ENCODE assay signal across 23 cellular contexts in the genomic region with DNA sequence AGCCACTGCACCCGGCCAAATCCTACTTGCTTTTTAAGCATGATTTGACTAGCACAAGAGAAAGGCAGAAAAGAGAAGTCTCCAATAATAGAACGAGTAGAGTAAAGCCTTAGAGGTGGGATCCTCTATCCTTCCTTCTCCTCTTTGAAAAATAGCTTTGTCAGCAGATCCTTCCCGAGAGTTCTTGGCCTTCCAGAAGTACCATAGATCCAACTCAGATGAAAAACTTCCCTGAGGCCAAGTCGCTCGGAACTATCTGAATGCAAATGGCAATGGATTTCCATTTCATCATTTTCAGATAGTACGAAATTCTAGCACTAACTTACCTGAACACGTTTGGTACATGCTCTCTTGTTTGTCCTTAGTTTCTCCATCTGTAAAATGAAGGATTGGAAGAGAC. TPM values are rescaled to one million over a fixed set of nuclear protein-coding genes. Genes with fewer than 3 reads are reported as not detected.
DNase-seq lines count a peak whose midpoint lies in the region; ATAC-seq, FAIRE-seq and TF ChIP-seq lines count a peak whose summit lies in the region.
"Had no signal": no experiment of that assay in that cellular context is flagged by ENCODE, and none has a peak within 500 bp of the region (broad histone marks: within the 10 kb centered on the region; RNA-seq: fewer than 3 reads in every experiment).

No MANE protein-coding gene starts in this region.

- TF ChIP-seq EP300 in A549 (IDR thresholded peaks at IDR 0.05): no peak

- no peak overlapping the region for H2BK15ac ChIP-seq in IMR-90 (ENCODE audit: low read depth, low read length)

- TF ChIP-seq POLR2A in A549 (IDR thresholded peaks at IDR 0.05; ENCODE audit: low read length) (no peak), IMR-90 (IDR thresholded peaks at IDR 0.05; ENCODE audit: low read depth, low read length) (no peak)

- H3K9me1 ChIP-seq in IMR-90 (ENCODE audit: insufficient read depth, low read length): no peaks in the 10 kb centered on the region

- in situ Hi-C loops in IMR-90 (cut with MboI; ENCODE audit: low sequenced_read_pairs): no loop called here

- H3K4me3 ChIP-seq in A549 (no peak overlapping the region), IMR-90 (ENCODE audit: insufficient read depth, low read depth, low read length) (no peak overlapping the region), RWPE2 (ENCODE audit: severe bottlenecking) (no peak overlapping the region), trophoblast cell (ENCODE audit: low read depth, low read length) (no peak overlapping the region)
- H3K4me3 ChIP-seq: BLaER1 treated with 17β-estradiol and CSF1 and Interleukin-3, amounts not matched to agents 10 nM and 100 nM had no signal

- H3K27ac ChIP-seq in A549 (peak overlapping the region; percentile 76 to 89), IMR-90 (ENCODE audit: insufficient read depth, low read length) (no peak overlapping the region), RWPE2 (ENCODE audit: poor library complexity, severe bottlenecking) (peak overlapping the region; percentile 99), trophoblast cell (ENCODE audit: low read depth, low read length) (no peak overlapping the region)
- H3K27ac ChIP-seq: BLaER1 treated with 17β-estradiol and CSF1 and Interleukin-3, amounts not matched to agents 10 nM and 100 nM had no signal

- dilution Hi-C loops in IMR-90 (cut with HindIII; ENCODE audit: low sequenced_read_pairs, unreplicated experiment): no loop called here

- H2BK120ac ChIP-seq in IMR-90 (ENCODE audit: low read depth, low read length) (no peak overlapping the region), trophoblast cell (ENCODE audit: insufficient read depth, low read length, poor library complexity) (peak overlapping the region; percentile 46)

- no peak for FAIRE-seq in A549 (lab: Jason Lieb, UNC)
- FAIRE-seq: D721Med, GM12891, GM18507 had no signal

- H3K9me3 ChIP-seq in A549: peaks cover 2% of the 10 kb centered on the region
- no peaks in the 10 kb centered on the region for H3K9me3 ChIP-seq in IMR-90 (ENCODE audit: control insufficient read depth, insufficient read depth, low read length)
- H3K9me3 ChIP-seq in RWPE2 (ENCODE audit: severe bottlenecking): no peaks in the 10 kb centered on the region
- H3K9me3 ChIP-seq in trophoblast cell (ENCODE audit: insufficient read depth, low read depth, low read length): no peaks in the 10 kb centered on the region
- H3K9me3 ChIP-seq: BE2C; BLaER1 treated with 17β-estradiol and CSF1 and Interleukin-3, amounts not matched to agents 10 nM and 100 nM had no signal

- TF ChIP-seq RAD21 in A549 (conservative IDR thresholded peaks at IDR 0.05 in 1 of 2, IDR thresholded peaks at IDR 0.05 in 1 of 2) (no peak), IMR-90 (IDR thresholded peaks at IDR 0.05; ENCODE audit: low read length) (no peak)

- BruUV-seq in IMR-90 (replicated peaks; lab: Mats Ljungman, UMichigan): no TSS peak

- no peaks in the 10 kb centered on the region for H4K20me1 ChIP-seq in IMR-90 (ENCODE audit: insufficient read depth, low read length)
- H4K20me1 ChIP-seq: BLaER1 treated with 17β-estradiol and CSF1 and Interleukin-3, amounts not matched to agents 10 nM and 100 nM had no signal

- no peak overlapping the region for H4K5ac ChIP-seq in IMR-90 (ENCODE audit: low read depth, low read length)

- no peak overlapping the region for H4K8ac ChIP-seq in IMR-90 (ENCODE audit: low read depth in 2 of 2, low read length in 2 of 2)
- H4K8ac ChIP-seq in trophoblast cell (ENCODE audit: low read depth, low read length): peak overlapping the region; percentile 35

- no peaks in the 10 kb centered on the region for H3K27me3 ChIP-seq in IMR-90 (ENCODE audit: control insufficient read depth, insufficient read depth, low read length)
- no peaks in the 10 kb centered on the region for H3K27me3 ChIP-seq in RWPE2 (ENCODE audit: insufficient read depth, poor library complexity, severe bottlenecking)
- no peaks in the 10 kb centered on the region for H3K27me3 ChIP-seq in trophoblast cell (ENCODE audit: insufficient read depth, low read length)
- H3K27me3 ChIP-seq: BE2C; BLaER1 treated with 17β-estradiol and CSF1 and Interleukin-3, amounts not matched to agents 10 nM and 100 nM had no signal

- H3K36me3 ChIP-seq in IMR-90 (ENCODE audit: control insufficient read depth, insufficient read depth, low read length): no peaks in the 10 kb centered on the region
- no peaks in the 10 kb centered on the region for H3K36me3 ChIP-seq in RWPE2 (ENCODE audit: low read depth)
- H3K36me3 ChIP-seq in trophoblast cell (ENCODE audit: control insufficient read depth in 1 of 2, insufficient read depth in 2 of 2, low read length in 2 of 2): no peaks in the 10 kb centered on the region
- H3K36me3 ChIP-seq: BE2C; BLaER1 treated with 17β-estradiol and CSF1 and Interleukin-3, amounts not matched to agents 10 nM and 100 nM had no signal

- H3K79me1 ChIP-seq in IMR-90 (ENCODE audit: low read depth in 1 of 2, low read length in 2 of 2) (no peaks in the 10 kb centered on the region), trophoblast cell (ENCODE audit: low read length) (peaks cover 37% of the 10 kb centered on the region)

- CTCF ChIA-PET in A549 (lab: Yijun Ruan, JAX) (no interaction called here), IMR-90 (lab: Yijun Ruan, JAX) (no interaction called here)

- no peak overlapping the region for H4K12ac ChIP-seq in trophoblast cell (ENCODE audit: low read depth, low read length)

- no peak overlapping the region for H2AFZ ChIP-seq in IMR-90 (replicated peaks; ENCODE audit: low read length, poor library complexity)
- H2AFZ ChIP-seq in trophoblast cell (ENCODE audit: insufficient read depth, low read length, poor library complexity): no peak overlapping the region

- intact Hi-C loops in IMR-90 (cut with micrococcal nuclease): loop anchor here (5.0 kb wide), 1 partner anchor 224 kb away; no protein-coding TSS in a partner anchor

- H3K4me2 ChIP-seq in A549 (no peak overlapping the region; the same call in 2 of the 3 replicates), IMR-90 (ENCODE audit: low read depth, low read length) (no peak overlapping the region), trophoblast cell (ENCODE audit: low read length) (no peak overlapping the region)
- H3K4me2 ChIP-seq: BLaER1 treated with 17β-estradiol and CSF1 and Interleukin-3, amounts not matched to agents 10 nM and 100 nM had no signal

- H2BK5ac ChIP-seq in IMR-90 (ENCODE audit: low read depth, low read length, poor library complexity, severe bottlenecking) (no peak overlapping the region), trophoblast cell (ENCODE audit: low read depth, low read length, poor library complexity) (peak overlapping the region; percentile 73)

- no peak overlapping the region for H2AK9ac ChIP-seq in IMR-90 (replicated peaks; ENCODE audit: low read depth, low read length, poor library complexity)

- H4K91ac ChIP-seq in IMR-90 (ENCODE audit: insufficient read depth, low read depth, low read length): no peak overlapping the region
- peak overlapping the region; percentile 76 for H4K91ac ChIP-seq in trophoblast cell (ENCODE audit: low read depth, low read length)

- DNase-seq in A549 (ENCODE audit: low read depth in 1 of 2, low spot score in 1 of 2) (no peak), IMR-90 (no peak), RWPE2 (ENCODE audit: low spot score) (no peak), trophoblast cell (peak; percentile 51 to 76), RPMI8226 (no peak)
- DNase-seq: ACHN; AML-193; BE2C; CD4-positive, alpha-beta T cell; CD8-positive, alpha-beta memory T cell; DMS 273 treated with DMSO at 0.1 percent for 48 hours; DMS53; DMS79 treated with DMSO at 0.1 percent for 48 hours; GF-D8; GOT3; H7; HCEC 1CT had no signal

- TF ChIP-seq CTCF in A549 (IDR thresholded peaks at IDR 0.05): no peak
- no peak for TF ChIP-seq CTCF in IMR-90 (conservative IDR thresholded peaks at IDR 0.05; ENCODE audit: low read depth, low read length)
- TF ChIP-seq CTCF in RWPE2 (IDR thresholded peaks at IDR 0.05; ENCODE audit: poor library complexity, severe bottlenecking): no peak

- no peak overlapping the region for H2BK20ac ChIP-seq in IMR-90 (ENCODE audit: low read depth, low read length)

- H3K23ac ChIP-seq in IMR-90 (ENCODE audit: low read depth, low read length): no peak overlapping the region
- H3K23ac ChIP-seq in trophoblast cell (ENCODE audit: low read length): peak overlapping the region; percentile 40

- ATAC-seq in A549: no peak
- ATAC-seq in IMR-90 (ENCODE audit: low read depth): no peak
- ATAC-seq in RWPE2 (ENCODE audit: low read depth): no peak
- no peak for ATAC-seq in HG03565 (IDR thresholded peaks at IDR 0.05; ENCODE audit: unreplicated experiment)

- no peak overlapping the region for H3K14ac ChIP-seq in IMR-90 (replicated peaks; ENCODE audit: low read depth, low read length)
- no peak overlapping the region for H3K14ac ChIP-seq in trophoblast cell (ENCODE audit: low read length)

- WGBS in A549 (ENCODE audit: missing lambda C conversion rate): 93% methylated on average over 7 of the region's 7 CpGs
- 90% methylated on average over 4 of the region's 7 CpGs; no CpG with 5 or more reads in 1 of the 2 experiments for WGBS in IMR-90 (ENCODE audit: extremely low coverage in 2 of 2, insufficient read length in 1 of 2), 2 experiments
- WGBS in trophoblast cell (ENCODE audit: extremely low coverage, insufficient coverage, insufficient read length): no CpG with 5 or more reads among the region's 7 CpGs

- H3K18ac ChIP-seq in IMR-90 (ENCODE audit: low read depth, low read length): no peak overlapping the region
- no peak overlapping the region for H3K18ac ChIP-seq in trophoblast cell (ENCODE audit: low read length)

- H3K4me1 ChIP-seq in A549 (peaks cover 67% of the 10 kb centered on the region), IMR-90 (ENCODE audit: control insufficient read depth, insufficient read depth, low read length) (no peaks in the 10 kb centered on the region), RWPE2 (ENCODE audit: insufficient read depth, poor library complexity, severe bottlenecking) (peaks cover 67% of the 10 kb centered on the region), trophoblast cell (ENCODE audit: control insufficient read depth in 1 of 2, insufficient read depth in 2 of 2, low read length in 2 of 2) (peaks cover 5 to 18% of the 10 kb centered on the region in 2 experiments)

- POLR2A ChIA-PET in A549 (lab: Yijun Ruan, JAX): no interaction called here
- POLR2A ChIA-PET in IMR-90 (lab: Charles Lee; ENCODE audit: unreplicated experiment): no interaction called here

- H3K4ac ChIP-seq in IMR-90 (ENCODE audit: low read depth, low read length) (no peak overlapping the region), trophoblast cell (ENCODE audit: low read depth, low read length) (peak overlapping the region; percentile 28)

- no peak overlapping the region for H3K56ac ChIP-seq in IMR-90 (ENCODE audit: extremely low read depth, insufficient read depth, low read length)

- H3K9ac ChIP-seq in IMR-90 (ENCODE audit: low read depth, low read length): no peak overlapping the region
- no peak overlapping the region for H3K9ac ChIP-seq in trophoblast cell (ENCODE audit: low read length)
- H3K9ac ChIP-seq: BLaER1 treated with 17β-estradiol and CSF1 and Interleukin-3, amounts not matched to agents 10 nM and 100 nM had no signal

- H2AK5ac ChIP-seq in IMR-90 (ENCODE audit: low read depth, low read length): no peak overlapping the region
- no peak overlapping the region for H2AK5ac ChIP-seq in trophoblast cell (ENCODE audit: low read length)

- peaks cover 2% of the 10 kb centered on the region for H3K79me2 ChIP-seq in trophoblast cell (ENCODE audit: control insufficient read depth, insufficient read depth, low read length, poor library complexity)

- peak overlapping the region; percentile 93 for H2BK12ac ChIP-seq in trophoblast cell (ENCODE audit: low read length)

RNA-seq across cellular contexts. Expression of gene SLIT3, which starts 52.0 kb away (rescaled TPM):
- polyA plus RNA-seq in A549 (2011; rRNA removed): 12.7 and 22.7 TPM in 2 replicates
- 42.0 and 46.9 TPM in 2 replicates for polyA plus RNA-seq in A549 (2012; cell fraction: cytosol; rRNA removed)
- polyA plus RNA-seq in A549 (2012; cell fraction: nucleus; rRNA removed): 77.7 and 91.2 TPM in 2 replicates
- polyA plus RNA-seq in A549 (2017; fragmentation: RNase III; extraction: RNeasy Plus Mini Kit Qiagen cat#74134 plus additional on column Dnase treatment): 18.3 to 22.9 TPM (median 21.2 TPM) in 3 replicates
- polyA minus RNA-seq in A549 (2011; rRNA and poly(A)+ RNA removed): 55.8 and 61.8 TPM in 2 replicates
- total RNA-seq in IMR-90 (2012; rRNA removed): 0.18 and 0.28 TPM in 2 replicates
- polyA plus RNA-seq in IMR-90 (2012; rRNA removed): 0.50 and 0.70 TPM in 2 replicates
- polyA plus RNA-seq in IMR-90 (2012; cell fraction: cytosol; rRNA removed): 0.38 and 1.5 TPM in 2 replicates
- polyA plus RNA-seq in IMR-90 (2012; cell fraction: nucleus; rRNA removed; ENCODE audit: low replicate concordance): 0.21 and 0.33 TPM in 2 replicates
- polyA plus RNA-seq in trophoblast cell (2013): 56.0 and 60.2 TPM in 2 replicates
- total RNA-seq: CD4-positive, alpha-beta T cell had no signal
- polyA plus RNA-seq: CD14-positive monocyte; CD8-positive, alpha-beta memory T cell had no signal

Comparison
In these comparisons a context has a peak if more than half of its experiments do, and no peak if none do; other contexts are left out.
1. DNase-seq: peak in trophoblast cell (2 of 2); none in A549 (0 of 2), IMR-90 (single experiment), RWPE2 (single experiment) and RPMI8226 (single experiment).
2. H3K27ac ChIP-seq: peak in A549 (2 of 2) and RWPE2 (single experiment); none in IMR-90 (single experiment) and trophoblast cell (single experiment).
3. RNA of gene SLIT3, which starts 52.0 kb away (polyA plus RNA-seq): 12.7 to 91.2 TPM in A549; 0.21 to 1.5 TPM in IMR-90; every median in the first group is over 4 times any median in the second.